ENCODE assay signal across 8 cellular contexts in the genomic region with DNA sequence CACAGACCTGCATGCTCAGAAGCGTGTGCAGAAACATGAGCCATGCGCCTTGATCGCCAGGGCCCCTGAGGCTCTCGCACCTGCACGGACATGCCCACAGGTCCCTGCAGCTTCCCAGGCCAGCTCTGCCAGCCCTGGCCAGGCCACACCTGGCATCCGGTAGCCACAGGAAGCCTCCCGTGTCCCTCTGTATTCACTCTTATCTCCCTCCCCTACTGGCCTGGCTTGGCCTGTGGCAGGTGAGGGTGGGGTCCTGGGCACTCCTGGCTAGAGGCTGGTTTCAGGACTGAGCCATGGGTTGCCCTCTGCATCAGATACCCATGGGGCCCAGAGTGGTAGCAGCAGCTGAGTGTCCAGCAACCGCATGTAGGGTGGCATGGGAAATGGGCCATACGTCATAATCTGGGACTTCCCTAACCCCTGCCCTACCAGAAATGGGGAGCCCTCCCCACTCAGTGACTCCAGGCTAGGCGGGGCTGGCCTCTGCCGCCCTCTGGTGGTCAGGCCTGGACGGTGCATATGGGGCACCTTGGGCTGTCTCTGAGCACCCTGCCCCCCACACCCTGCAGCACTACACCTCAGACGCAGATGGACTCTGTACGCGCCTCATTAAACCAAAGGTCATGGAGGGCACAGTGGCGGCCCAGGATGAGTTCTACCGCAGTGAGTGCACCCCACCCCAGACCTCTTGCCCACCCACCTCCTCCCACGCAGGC. TPM values are rescaled to one million over a fixed set of nuclear protein-coding genes. Genes with fewer than 3 reads are reported as not detected.
DNase-seq lines count a peak whose midpoint lies in the region; ATAC-seq and TF ChIP-seq lines count a peak whose summit lies in the region.

No MANE protein-coding gene starts in this region.

- DNase-seq in Ammon's horn (ENCODE audit: low spot score) (peak; percentile 83), RKO (ENCODE audit: low spot score) (peak; percentile 76), fibroblast of the conjunctiva (ENCODE audit: low read depth) (peak; percentile 26), omental fat pad (ENCODE audit: low spot score) (peak; percentile 60), type B pancreatic cell (ENCODE audit: extremely low spot score, unreplicated experiment) (no peak)
- DNase-seq in activated effector memory CD4-positive, alpha-beta T cell treated with Interleukin-2 at 50 U/mL for 16 hours = peak; percentile 76

- in situ Hi-C loops in GM18951 (cut with MboI; ENCODE audit: low sequenced_read_pairs, unreplicated experiment) = no loop called here

- H3K36me3 Mint-ChIP-seq in type B pancreatic cell = peaks cover 9% of the 10 kb centered on the region

- H3K4me1 Mint-ChIP-seq in type B pancreatic cell (ENCODE audit: unreplicated experiment) = no peaks in the 10 kb centered on the region

- no peak overlapping the region for H3K4me3 Mint-ChIP-seq in type B pancreatic cell

- ATAC-seq in HG03520 (IDR thresholded peaks at IDR 0.05; ENCODE audit: unreplicated experiment) = peak; percentile 82
- peak; percentile 83 for ATAC-seq in omental fat pad (ENCODE audit: low FRiP score)

- H3K27me3 Mint-ChIP-seq in type B pancreatic cell = no peaks in the 10 kb centered on the region

- peak; percentile 46 for TF ChIP-seq POLR2A in GM18951 (IDR thresholded peaks at IDR 0.05; ENCODE audit: extremely low read depth, insufficient read depth, insufficient read length)

- H3K9me3 Mint-ChIP-seq in type B pancreatic cell = no peaks in the 10 kb centered on the region

- TF ChIP-seq CTCF in omental fat pad (IDR thresholded peaks at IDR 0.05) = peak in 1 of 3 donors; percentile 63
- TF ChIP-seq CTCF in type B pancreatic cell (conservative IDR thresholded peaks at IDR 0.05) = peak; percentile 94

- H3K27ac Mint-ChIP-seq in type B pancreatic cell = peak overlapping the region; percentile 46

RNA-seq across cellular contexts. Expression of a gene that starts 12.6 kb away (rescaled TPM):
- total RNA-seq in omental fat pad (not detected), type B pancreatic cell (ENCODE audit: low replicate concordance) (not detected in 2 replicates)

RNA-seq across cellular contexts. Expression of a gene that starts 18.1 kb away (rescaled TPM):
- total RNA-seq in omental fat pad (10 to 100 TPM; 11.6 to 43.2 (median 28.2) TPM), type B pancreatic cell (ENCODE audit: low replicate concordance) (77.4 and 102 TPM in 2 replicates)

RNA-seq across cellular contexts. Expression of a gene that starts 26.4 kb away (rescaled TPM):
- total RNA-seq in omental fat pad = not detected
- total RNA-seq in type B pancreatic cell (ENCODE audit: low replicate concordance) = not detected in 2 replicates

RNA-seq across cellular contexts. Expression of a gene that starts 43.0 kb away (rescaled TPM):
- total RNA-seq in omental fat pad = 10 to 100 TPM; 23.2 to 52.6 (median 41.4) TPM
- total RNA-seq in type B pancreatic cell (ENCODE audit: low replicate concordance) = 44.9 and 46.4 TPM in 2 replicates

RNA-seq across cellular contexts. Expression of a gene that starts 51.4 kb away (rescaled TPM):
- under 1 TPM in 1 of 4 donors, not detected in 3; 0.37 TPM for total RNA-seq in omental fat pad
- total RNA-seq in type B pancreatic cell (ENCODE audit: low replicate concordance) = 1.6 TPM in 1 of 2 replicates, not detected in the other
